Comparison of ENCODE assay signal across 8 cellular contexts in genomic region chr12:57005980-57006808, GRCh38. TPM values are rescaled to one million over a fixed set of nuclear protein-coding genes. Genes with fewer than 3 reads are reported as not detected.
DNase-seq lines count a peak whose midpoint lies in the region; ATAC-seq and TF ChIP-seq lines count a peak whose summit lies in the region.

Gene ZBTB39, minus strand, starts transcription at chr12:57006546. Its CDS starts 1,629 bp downstream, at chr12:57004917.

- peaks cover 19% of the 10 kb centered on the region for H3K36me3 ChIP-seq in effector memory CD4-positive, alpha-beta T cell (ENCODE audit: control insufficient read depth, insufficient read depth, low read length)
- H3K36me3 ChIP-seq in mesendoderm (ENCODE audit: control insufficient read depth, insufficient read depth, low read length), result peaks cover 9% of the 10 kb centered on the region

- peak within 1 kb of the TSS; percentile 84 for H3K4me2 ChIP-seq in mesendoderm (ENCODE audit: low read length)

- ATAC-seq in HG03025 (IDR thresholded peaks at IDR 0.05; ENCODE audit: low FRiP score, unreplicated experiment), result peak; percentile 41
- peak; percentile 83 for ATAC-seq in activated CD8-positive, alpha-beta T cell treated with anti-CD3 and anti-CD28 coated beads for 36 hours

- peak within 1 kb of the TSS; percentile 63 for H3K27ac ChIP-seq in effector memory CD4-positive, alpha-beta T cell (ENCODE audit: insufficient read depth, low read length, poor library complexity, severe bottlenecking)
- H3K27ac ChIP-seq in mesendoderm (ENCODE audit: low read depth, low read length), result no peak within 1 kb of the TSS

- peak within 1 kb of the TSS; percentile 89 for H3K56ac ChIP-seq in mesendoderm (ENCODE audit: low read length)

- DNase-seq in SKM-1 treated with dmso at 0.1 percent for 144 hours (lab: John Stamatoyannopoulos, UW; ENCODE audit: unreplicated experiment) (peak; percentile 13), SKM-1 (lab: John Stamatoyannopoulos, UW; ENCODE audit: unreplicated experiment) (no peak), NCI-H345 treated with DMSO at 0.1 percent for 48 hours (lab: John Stamatoyannopoulos, UW; ENCODE audit: unreplicated experiment) (peak; percentile 21), mesendoderm (peak; percentile 59)
- DNase-seq in activated CD8-positive, alpha-beta T cell treated with anti-CD3 and anti-CD28 coated beads for 36 hours, result peak; percentile 65
- peak; percentile 40 to 55 (median 54) for DNase-seq in effector memory CD4-positive, alpha-beta T cell
- peak; percentile 16 to 45 for DNase-seq in stimulated activated CD8-positive, alpha-beta memory T cell treated with anti-CD3 and anti-CD28 coated beads, Interleukin-4, amount 100 ng/mL, for 1 hour (ENCODE audit: low read depth in 2 of 2, low spot score in 1 of 2)

- H3K27me3 Mint-ChIP-seq in activated CD8-positive, alpha-beta T cell treated with anti-CD3 and anti-CD28 coated beads for 36 hours, result no peaks in the 10 kb centered on the region

- H3K79me2 ChIP-seq in mesendoderm (ENCODE audit: control insufficient read depth, insufficient read depth, low read length), result peaks cover 23% of the 10 kb centered on the region

- intact Hi-C loops in activated CD8-positive, alpha-beta T cell treated with anti-CD3 and anti-CD28 coated beads for 36 hours (cut with micrococcal nuclease), result loop anchor here (5.0 kb wide), 1 partner anchor 106 kb away; the partner anchor contains the start of gene STAT6

- H4K8ac ChIP-seq in mesendoderm (ENCODE audit: low read depth, low read length), result peak within 1 kb of the TSS; percentile 81

- peak within 1 kb of the TSS; percentile 80 for H3K27ac Mint-ChIP-seq in activated CD8-positive, alpha-beta T cell treated with anti-CD3 and anti-CD28 coated beads for 36 hours

- H3K9me3 ChIP-seq in effector memory CD4-positive, alpha-beta T cell (ENCODE audit: control insufficient read depth, low read length), result no peaks in the 10 kb centered on the region

- H2AK5ac ChIP-seq in mesendoderm (ENCODE audit: low read length), result no peak within 1 kb of the TSS

- H3K36me3 Mint-ChIP-seq in activated CD8-positive, alpha-beta T cell treated with anti-CD3 and anti-CD28 coated beads for 36 hours (ENCODE audit: low read depth), result peaks cover 27% of the 10 kb centered on the region

- peak within 1 kb of the TSS; percentile 5 for H2BK120ac ChIP-seq in mesendoderm (ENCODE audit: low read depth, low read length)

- TF ChIP-seq CTCF in activated CD8-positive, alpha-beta T cell treated with anti-CD3 and anti-CD28 coated beads for 36 hours (IDR thresholded peaks at IDR 0.05), result peak; percentile 34

- peaks cover 12% of the 10 kb centered on the region for H3K79me1 ChIP-seq in mesendoderm (ENCODE audit: low read length)

- H3K4me3 Mint-ChIP-seq in activated CD8-positive, alpha-beta T cell treated with anti-CD3 and anti-CD28 coated beads for 36 hours, result peak within 1 kb of the TSS; percentile 83

- WGBS in mesendoderm (ENCODE audit: extremely low coverage, insufficient coverage, low lambda C conversion rate), result no CpG with 5 or more reads among the region's 94 CpGs

- CTCF ChIA-PET in activated CD8-positive, alpha-beta T cell treated with anti-CD3 and anti-CD28 coated beads for 36 hours (lab: Charles Lee), result interaction anchor here (0.7 to 9.9 kb wide), 20 partner anchors 9 to 248 kb away, joined by 3 to 123 read pairs (median 6); partner anchors contain the start of genes STAT6 and TAC3

- POLR2A ChIA-PET in activated CD8-positive, alpha-beta T cell treated with anti-CD3 and anti-CD28 coated beads for 36 hours (lab: Charles Lee), result interaction anchor here (0.7 to 3.3 kb wide), 5 partner anchors 8 to 127 kb away, joined by 3 to 11 read pairs (median 3); no protein-coding TSS in a partner anchor

- peaks cover 45% of the 10 kb centered on the region for H3K4me1 Mint-ChIP-seq in activated CD8-positive, alpha-beta T cell treated with anti-CD3 and anti-CD28 coated beads for 36 hours (ENCODE audit: low read depth)

- peak within 1 kb of the TSS; percentile 29 for H3K4ac ChIP-seq in mesendoderm (ENCODE audit: low read depth, low read length)

- H2BK15ac ChIP-seq in mesendoderm (replicated peaks; ENCODE audit: low read depth), result no peak within 1 kb of the TSS

- H2BK5ac ChIP-seq in mesendoderm (ENCODE audit: low read length), result no peak within 1 kb of the TSS

- H3K9me3 Mint-ChIP-seq in activated CD8-positive, alpha-beta T cell treated with anti-CD3 and anti-CD28 coated beads for 36 hours, result no peaks in the 10 kb centered on the region

- H3K9ac ChIP-seq in mesendoderm (ENCODE audit: low read length), result peak within 1 kb of the TSS; percentile 89

- peak within 1 kb of the TSS; percentile 85 for H3K4me3 ChIP-seq in effector memory CD4-positive, alpha-beta T cell (ENCODE audit: insufficient read depth, low read depth, low read length, poor library complexity, severe bottlenecking)
- peak within 1 kb of the TSS; percentile 80 for H3K4me3 ChIP-seq in mesendoderm (ENCODE audit: low read length)

- H3K23ac ChIP-seq in mesendoderm (ENCODE audit: low read length), result no peak within 1 kb of the TSS

- H4K5ac ChIP-seq in mesendoderm (ENCODE audit: low read length), result no peak within 1 kb of the TSS

- H3K4me1 ChIP-seq in effector memory CD4-positive, alpha-beta T cell (ENCODE audit: control insufficient read depth, insufficient read depth, low read length, poor library complexity, severe bottlenecking), result peaks cover 11% of the 10 kb centered on the region
- H3K4me1 ChIP-seq in mesendoderm (ENCODE audit: control insufficient read depth, low read depth, low read length), result no peaks in the 10 kb centered on the region

- peak within 1 kb of the TSS; percentile 52 for H3K18ac ChIP-seq in mesendoderm (ENCODE audit: low read length)

- no peaks in the 10 kb centered on the region for H3K27me3 ChIP-seq in effector memory CD4-positive, alpha-beta T cell (replicated peaks; ENCODE audit: control insufficient read depth, insufficient read depth, low read length, poor library complexity, severe bottlenecking)
- no peaks in the 10 kb centered on the region for H3K27me3 ChIP-seq in mesendoderm (ENCODE audit: insufficient read depth, low read length, poor library complexity)

RNA-seq across cellular contexts. Expression of gene ZBTB39, which starts in this region (rescaled TPM):
- total RNA-seq in activated CD8-positive, alpha-beta T cell treated with anti-CD3 and anti-CD28 coated beads for 36 hours, result 1 to 10 TPM; 5.1 to 5.5 TPM
- polyA plus RNA-seq in mesendoderm (2013, experiment 1 of 2), result 11.5 TPM
- polyA plus RNA-seq in mesendoderm (2013, experiment 2 of 2), result 11.2 TPM
